ENCODE assay signal across 16 cellular contexts in the genomic region with DNA sequence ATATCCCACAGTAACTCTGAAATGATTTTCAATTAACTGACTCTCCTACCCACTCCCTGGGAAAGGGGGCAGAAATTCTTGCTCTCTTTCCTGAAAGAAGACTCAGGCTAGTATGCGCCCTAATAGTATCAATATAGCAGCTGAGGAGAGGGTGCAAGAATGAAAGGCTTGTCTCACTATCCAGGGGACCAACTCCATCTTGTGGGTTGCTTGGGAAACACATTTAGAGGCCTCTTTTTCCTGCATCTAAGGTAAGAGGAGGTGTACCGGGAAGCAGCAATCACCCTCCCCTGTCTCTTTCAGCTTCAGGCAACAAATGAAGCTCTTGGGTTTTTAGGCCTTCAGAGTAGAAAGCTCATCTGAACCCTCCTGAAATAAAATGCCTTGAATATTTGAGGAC. TPM values are rescaled to one million over a fixed set of nuclear protein-coding genes. Genes with fewer than 3 reads are reported as not detected.
DNase-seq lines count a peak whose midpoint lies in the region; ATAC-seq, FAIRE-seq and TF ChIP-seq lines count a peak whose summit lies in the region.
"Had no signal": no experiment of that assay in that cellular context is flagged by ENCODE, and none has a peak within 500 bp of the region (broad histone marks: within the 10 kb centered on the region; RNA-seq: fewer than 3 reads in every experiment).

No MANE protein-coding gene starts in this region.

- H3K27ac ChIP-seq in parathyroid adenoma (no peak overlapping the region), prostate gland (no peak overlapping the region)
- H3K27ac ChIP-seq: esophagus muscularis mucosa, ovary, upper lobe of left lung, VCaP had no signal

- H3K9me3 ChIP-seq in parathyroid adenoma (ENCODE audit: control insufficient read depth, low read length) (no peaks in the 10 kb centered on the region), prostate gland (no peaks in the 10 kb centered on the region)
- H3K9me3 ChIP-seq: esophagus muscularis mucosa, ovary, upper lobe of left lung had no signal

- ATAC-seq in GM18861 (IDR thresholded peaks at IDR 0.05; ENCODE audit: unreplicated experiment) = no peak

- TF ChIP-seq POLR2A in NB4 (IDR thresholded peaks at IDR 0.05; ENCODE audit: extremely low read depth, insufficient read length) = no peak
- no peak for TF ChIP-seq POLR2A in prostate gland (IDR thresholded peaks at IDR 0.05)

- H3K4me1 ChIP-seq in parathyroid adenoma (peaks cover 2% of the 10 kb centered on the region), prostate gland (replicated peaks) (no peaks in the 10 kb centered on the region)
- H3K4me1 ChIP-seq: esophagus muscularis mucosa, upper lobe of left lung had no signal

- no peak overlapping the region for H3K4me3 ChIP-seq in NB4 (ENCODE audit: low read depth, low read length)
- no peak overlapping the region for H3K4me3 ChIP-seq in bronchial epithelial cell (ENCODE audit: low read depth, low read length)
- H3K4me3 ChIP-seq in parathyroid adenoma (ENCODE audit: low read depth, low read length) = no peak overlapping the region
- H3K4me3 ChIP-seq in prostate gland = no peak overlapping the region
- H3K4me3 ChIP-seq: esophagus muscularis mucosa, ovary, upper lobe of left lung had no signal

- no peak overlapping the region for H3K4me2 ChIP-seq in parathyroid adenoma (ENCODE audit: low read length)

- intact Hi-C loops in prostate gland (cut with DNase I) = no loop called here

- no peak overlapping the region for H3K9ac ChIP-seq in parathyroid adenoma

- 53% methylated on average over 2 of the region's 2 CpGs for WGBS in prostate gland

- FAIRE-seq in bronchial epithelial cell (lab: Jason Lieb, UNC) = no peak

- TF ChIP-seq CTCF in NB4 (IDR thresholded peaks at IDR 0.05; ENCODE audit: low read depth, low read length) (no peak), bronchial epithelial cell (IDR thresholded peaks at IDR 0.05; ENCODE audit: insufficient read depth, low read length, severe bottlenecking) (peak; percentile 38), parathyroid adenoma (IDR thresholded peaks at IDR 0.05) (no peak), prostate gland (IDR thresholded peaks at IDR 0.05) (peak in 2 of 4 experiments; percentile 7 to 16)

- peak; percentile 9 to 25 for DNase-seq in NCI-H526 (lab: John Stamatoyannopoulos, UW)
- DNase-seq in NCI-H526 treated with DMSO at 0.1 percent for 48 hours (lab: John Stamatoyannopoulos, UW) = no peak
- DNase-seq in NB4 (ENCODE audit: low read depth) = peak; percentile 11
- DNase-seq in bronchial epithelial cell (ENCODE audit: low read depth) = peak; percentile 40
- DNase-seq in activated effector memory CD4-positive, alpha-beta T cell treated with Interleukin-2 at 50 U/mL for 16 hours = no peak
- DNase-seq in prostate gland (ENCODE audit: low spot score) = no peak
- DNase-seq: activated naive CD8-positive, alpha-beta T cell treated with anti-CD3 and anti-CD28 coated beads for 36 hours; KBM-7; NCI-H226; ovary; SIG-M5; upper lobe of left lung had no signal

- no peaks in the 10 kb centered on the region for H3K79me2 ChIP-seq in parathyroid adenoma

- peak overlapping the region; percentile 33 for H2AFZ ChIP-seq in parathyroid adenoma

- H3K27me3 ChIP-seq in bronchial epithelial cell (ENCODE audit: control insufficient read depth, insufficient read depth, low read length) = no peaks in the 10 kb centered on the region
- H3K27me3 ChIP-seq in parathyroid adenoma (ENCODE audit: control insufficient read depth, insufficient read depth, low read length) = no peaks in the 10 kb centered on the region
- no peaks in the 10 kb centered on the region for H3K27me3 ChIP-seq in prostate gland (replicated peaks; ENCODE audit: insufficient read depth)
- H3K27me3 ChIP-seq: esophagus muscularis mucosa, ovary, upper lobe of left lung had no signal

- H3K36me3 ChIP-seq in bronchial epithelial cell (ENCODE audit: control insufficient read depth, insufficient read depth, low read length) (no peaks in the 10 kb centered on the region), parathyroid adenoma (ENCODE audit: control insufficient read depth, insufficient read depth, low read length) (no peaks in the 10 kb centered on the region), prostate gland (no peaks in the 10 kb centered on the region)
- H3K36me3 ChIP-seq: esophagus muscularis mucosa, ovary, upper lobe of left lung had no signal

RNA-seq across cellular contexts. Expression of a gene that starts 11.3 kb away (rescaled TPM):
- not detected in 2 replicates for total RNA-seq in bronchial epithelial cell
- total RNA-seq in prostate gland = under 1 TPM; 0.18 to 0.62 TPM
- total RNA-seq: activated naive CD8-positive, alpha-beta T cell treated with anti-CD3 and anti-CD28 coated beads for 36 hours had no signal

RNA-seq across cellular contexts. Expression of a gene that starts 49.3 kb away (rescaled TPM):
- total RNA-seq in bronchial epithelial cell = 11.8 and 13.4 TPM in 2 replicates
- total RNA-seq in prostate gland = 10 to 100 TPM; 20.5 to 21.3 TPM

Comparison
In these comparisons a context has a peak if more than half of its experiments do, and no peak if none do; other contexts are left out.
1. DNase-seq: peak in NCI-H526 (2 of 2), NB4 (single experiment) and bronchial epithelial cell (single experiment); none in NCI-H526 treated with DMSO at 0.1 percent for 48 hours (single experiment), activated effector memory CD4-positive, alpha-beta T cell treated with Interleukin-2 at 50 U/mL for 16 hours (single experiment) and prostate gland (single experiment).